In the genomic region with DNA sequence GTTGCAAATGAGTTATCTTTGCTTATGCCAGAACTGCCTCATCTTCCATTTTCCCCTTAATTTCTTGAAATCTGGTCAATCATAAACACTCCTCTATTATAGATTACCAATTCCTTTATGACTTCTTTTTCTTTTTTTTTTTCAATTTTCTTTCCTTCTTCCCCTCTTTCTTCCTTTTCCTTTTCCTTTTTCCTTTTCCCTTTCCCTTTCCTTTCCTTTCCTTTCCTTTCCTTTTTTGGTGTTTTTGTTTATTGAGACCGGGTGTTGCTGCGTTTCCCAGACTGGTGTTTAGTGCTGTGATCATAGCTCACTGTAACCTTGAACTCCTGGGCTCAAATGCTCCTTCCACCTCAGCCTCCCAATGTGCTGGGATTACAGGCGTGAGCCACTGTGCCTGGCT, we compare ENCODE assay signal across 6 cellular contexts.
"Had no signal": no experiment of that assay in that cellular context is flagged by ENCODE, and none has a peak within 500 bp of the region (broad histone marks: within the 10 kb centered on the region; RNA-seq: fewer than 3 reads in every experiment).

No MANE protein-coding gene starts in this region.

- H3K4me1 ChIP-seq: HAP-1 had no signal

- H3K4me3 ChIP-seq: HAP-1, K562 had no signal

- H3K9me3 ChIP-seq: HAP-1 had no signal

- H3K36me3 ChIP-seq: HAP-1 had no signal

- DNase-seq: GOT3, H7, IMR-90, KG1 had no signal
